In genomic region chr11:122085264-122085663, GRCh38 we compare ENCODE assay signal across 11 cellular contexts. TPM values are rescaled to one million over a fixed set of nuclear protein-coding genes. Genes with fewer than 3 reads are reported as not detected.
DNase-seq lines count a peak whose midpoint lies in the region; ATAC-seq, FAIRE-seq and TF ChIP-seq lines count a peak whose summit lies in the region.
"Had no signal": no experiment of that assay in that cellular context is flagged by ENCODE, and none has a peak within 500 bp of the region (broad histone marks: within the 10 kb centered on the region; RNA-seq: fewer than 3 reads in every experiment).

No MANE protein-coding gene starts in this region.

- DNase-seq in HTR-8/SVneo (ENCODE audit: insufficient read length, low spot score) (peak; percentile 60), chondrocyte (ENCODE audit: low spot score) (no peak), iris pigment epithelial cell (ENCODE audit: low read depth) (peak; percentile 90), suprapubic skin (ENCODE audit: low spot score in 2 of 2) (no peak), T-helper 9 cell (no peak), epidermal melanocyte (ENCODE audit: insufficient read length, low spot score) (no peak)
- DNase-seq: activated CD8-positive, alpha-beta memory T cell treated with anti-CD3 and anti-CD28 coated beads, Interleukin-2, amount 50 U/mL, for 48 hours; immature natural killer cell had no signal

- H3K4me1 Mint-ChIP-seq in chondrocyte (ENCODE audit: low read depth), result peaks cover 60% of the 10 kb centered on the region
- H3K4me1 Mint-ChIP-seq: immature natural killer cell had no signal

- H3K4me3 ChIP-seq in suprapubic skin, result no peak overlapping the region

- H3K27me3 Mint-ChIP-seq in chondrocyte (ENCODE audit: low read depth), result no peaks in the 10 kb centered on the region

- no peaks in the 10 kb centered on the region for H3K27me3 ChIP-seq in suprapubic skin

- TF ChIP-seq POLR2A in suprapubic skin (IDR thresholded peaks at IDR 0.05), result no peak

- H3K9me3 ChIP-seq in suprapubic skin, result no peaks in the 10 kb centered on the region

- peak; percentile 77 for FAIRE-seq in HTR-8/SVneo (lab: Jason Lieb, UNC)

- H3K9me3 Mint-ChIP-seq in chondrocyte (ENCODE audit: low read depth), result peaks cover 3% of the 10 kb centered on the region
- H3K9me3 Mint-ChIP-seq: T-helper 2 cell treated with Interferon-gamma antibody and Interleukin-4, amounts not matched to agents 5 μg/mL and 100 μg/mL, for 36 hours had no signal

- H3K27ac ChIP-seq in suprapubic skin, result peak overlapping the region; percentile 61

- ATAC-seq in HG03378 (IDR thresholded peaks at IDR 0.05; ENCODE audit: unreplicated experiment), result no peak
- ATAC-seq in HG03354 (IDR thresholded peaks at IDR 0.05; ENCODE audit: poor library complexity, severe bottlenecking, unreplicated experiment), result no peak

- WGBS in suprapubic skin, result 14% methylated on average over 1 of the region's 1 CpG

- TF ChIP-seq EP300 in suprapubic skin (IDR thresholded peaks at IDR 0.05), result no peak

- H3K4me3 Mint-ChIP-seq in chondrocyte (ENCODE audit: unreplicated experiment), result no peak overlapping the region
- H3K4me3 Mint-ChIP-seq: immature natural killer cell; T-helper 2 cell treated with Interferon-gamma antibody and Interleukin-4, amounts not matched to agents 5 μg/mL and 100 μg/mL, for 36 hours had no signal

- peak overlapping the region; percentile 78 for H3K27ac Mint-ChIP-seq in chondrocyte (ENCODE audit: unreplicated experiment)
- H3K27ac Mint-ChIP-seq: immature natural killer cell; T-helper 2 cell treated with Interferon-gamma antibody and Interleukin-4, amounts not matched to agents 5 μg/mL and 100 μg/mL, for 36 hours had no signal

- H3K4me1 ChIP-seq in suprapubic skin, result no peaks in the 10 kb centered on the region

- peaks cover 12% of the 10 kb centered on the region for H3K36me3 Mint-ChIP-seq in chondrocyte (ENCODE audit: low read depth)
- H3K36me3 Mint-ChIP-seq: immature natural killer cell had no signal

- no peaks in the 10 kb centered on the region for H3K36me3 ChIP-seq in suprapubic skin

- TF ChIP-seq CTCF in chondrocyte (IDR thresholded peaks at IDR 0.05) (no peak), suprapubic skin (IDR thresholded peaks at IDR 0.05) (no peak)

RNA-seq across cellular contexts. Expression of gene BLID, which starts 30.8 kb away (rescaled TPM):
- 0.35 to 0.68 TPM (median 0.41 TPM) in 3 replicates for total RNA-seq in chondrocyte
- not detected for total RNA-seq in suprapubic skin

Comparison
In these comparisons a context has a peak if more than half of its experiments do, and no peak if none do; other contexts are left out.
1. DNase-seq: peak in HTR-8/SVneo (single experiment) and iris pigment epithelial cell (single experiment); none in chondrocyte (single experiment), suprapubic skin (0 of 2), T-helper 9 cell (single experiment) and epidermal melanocyte (single experiment).